ENCODE assay signal across 8 cellular contexts in the genomic region with DNA sequence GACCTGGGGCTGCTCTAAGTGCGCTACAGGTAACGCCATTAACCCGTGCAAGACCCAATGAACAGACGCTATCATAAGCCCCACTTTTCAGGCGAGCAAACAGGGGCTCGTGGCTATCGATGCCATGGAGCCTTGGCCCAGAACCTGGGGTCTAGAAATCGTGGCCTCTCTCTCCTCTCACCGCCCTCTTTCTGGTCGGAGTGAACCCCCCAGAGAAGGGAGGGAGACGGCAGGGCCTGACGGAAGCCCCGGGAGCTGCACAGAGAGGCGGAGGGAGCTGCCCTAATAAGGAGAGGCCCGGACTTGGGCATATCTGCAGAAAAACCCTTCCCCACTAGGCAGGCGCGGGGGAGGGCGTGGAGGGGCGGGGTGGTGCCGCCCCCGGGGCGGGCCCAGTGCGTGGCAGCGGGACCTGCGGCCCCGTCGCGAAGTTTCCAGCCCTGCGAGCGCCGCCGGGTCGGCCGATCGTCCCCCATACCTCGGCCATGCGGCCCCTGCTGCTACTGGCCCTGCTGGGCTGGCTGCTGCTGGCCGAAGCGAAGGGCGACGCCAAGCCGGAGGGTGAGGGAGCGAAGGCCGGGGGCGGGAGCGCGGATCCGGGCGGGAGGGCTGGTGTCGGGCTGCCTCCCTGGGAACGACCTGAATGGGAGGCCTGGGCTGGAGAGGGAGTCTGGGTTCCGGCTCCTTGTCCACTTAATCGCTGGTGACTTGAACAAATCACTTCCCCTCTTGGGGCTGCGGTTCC.
DNase-seq lines count a peak whose midpoint lies in the region; ATAC-seq and TF ChIP-seq lines count a peak whose summit lies in the region.

A gene (plus strand): TSS at position 423 of the 745 bp plus-strand sequence. CDS start 63 bp downstream, at position 486.

- ATAC-seq in HG03025 (IDR thresholded peaks at IDR 0.05; ENCODE audit: low FRiP score, unreplicated experiment): peak; percentile 76

- in situ Hi-C loops in T47D (cut with HindIII; ENCODE audit: low pct_unique_long_range_greater_than_20kb, low sequenced_read_pairs): no loop called here

- no peak for TF ChIP-seq CTCF in VCaP (conservative IDR thresholded peaks at IDR 0.05)

- peak; percentile 53 for DNase-seq in NCI-H345 (lab: John Stamatoyannopoulos, UW)
- no peak for DNase-seq in NCI-H345 treated with DMSO at 0.1 percent for 48 hours (lab: John Stamatoyannopoulos, UW; ENCODE audit: unreplicated experiment)
- DNase-seq in NCI-H2171 treated with DMSO at 0.1 percent for 48 hours (lab: John Stamatoyannopoulos, UW): peak; percentile 66
- DNase-seq in T47D (ENCODE audit: low read depth in 1 of 2, low spot score in 1 of 2): peak; percentile 72 to 85
- DNase-seq in iPS-NIHi11 (ENCODE audit: low spot score): peak; percentile 89

- peak within 1 kb of the TSS; percentile 47 to 63 (median 57) for H3K4me3 ChIP-seq in skin epidermis

- H3K27ac ChIP-seq in VCaP (peak within 1 kb of the TSS; percentile 82), skin epidermis (peak within 1 kb of the TSS in 20 of 21 experiments; percentile 72 to 93 (median 82))
